9 cellular contexts compared by ENCODE assay signal in the genomic region with DNA sequence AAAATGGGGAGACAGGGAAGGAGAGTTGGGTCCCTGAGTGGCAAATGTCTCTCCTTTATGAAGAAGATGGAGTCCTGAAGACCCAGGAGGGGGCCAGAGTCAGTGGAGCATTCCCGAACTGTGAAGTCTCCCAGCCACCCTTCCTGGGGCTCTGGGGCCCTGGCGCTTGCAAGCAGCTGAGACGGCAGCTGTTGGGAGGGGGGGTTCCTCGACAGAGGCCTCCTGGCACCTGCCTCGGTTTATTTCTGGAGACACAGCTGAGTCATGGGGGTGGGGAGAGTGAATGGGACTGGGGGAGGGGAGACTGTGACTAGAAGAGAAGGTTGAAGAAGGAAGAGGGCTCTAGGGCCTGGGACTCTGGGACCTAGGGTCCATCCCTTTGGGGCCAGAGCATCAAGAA. TPM values are rescaled to one million over a fixed set of nuclear protein-coding genes. Genes with fewer than 3 reads are reported as not detected.
A peak's percentile ranks its signal among the peaks of the same experiment; 100 is the strongest.
DNase-seq lines count a peak whose midpoint lies in the region; ATAC-seq and TF ChIP-seq lines count a peak whose summit lies in the region.
"Had no signal": no experiment of that assay in that cellular context is flagged by ENCODE, and none has a peak within 500 bp of the region (broad histone marks: within the 10 kb centered on the region; RNA-seq: fewer than 3 reads in every experiment).

No MANE protein-coding gene starts in this region.

- H3K9ac ChIP-seq in HUES6 (ENCODE audit: low read length) (peak overlapping the region; percentile 97), colonic mucosa (ENCODE audit: low read depth in 2 of 2, low read length in 2 of 2) (peak overlapping the region in 1 of 2 donors; percentile 33)

- H3K4me3 ChIP-seq in HUES6 (ENCODE audit: low read depth, low read length) = no peak overlapping the region
- no peak overlapping the region for H3K4me3 ChIP-seq in colonic mucosa
- no peak overlapping the region for H3K4me3 ChIP-seq in MG63

- no peaks in the 10 kb centered on the region for H3K36me3 ChIP-seq in HUES6 (ENCODE audit: control insufficient read depth, insufficient read depth, low read length)
- no peaks in the 10 kb centered on the region for H3K36me3 ChIP-seq in colonic mucosa
- H3K36me3 ChIP-seq in MG63 = no peaks in the 10 kb centered on the region
- H3K36me3 ChIP-seq: neutrophil had no signal

- no peak for ATAC-seq in GM19328 (IDR thresholded peaks at IDR 0.05; ENCODE audit: unreplicated experiment)

- TF ChIP-seq CTCF in colonic mucosa (IDR thresholded peaks at IDR 0.05) = no peak

- H3K9me3 ChIP-seq in HUES6 (ENCODE audit: control insufficient read depth, insufficient read depth, low read depth, low read length) = no peaks in the 10 kb centered on the region
- H3K9me3 ChIP-seq in colonic mucosa = no peaks in the 10 kb centered on the region
- no peaks in the 10 kb centered on the region for H3K9me3 ChIP-seq in MG63
- H3K9me3 ChIP-seq: neutrophil had no signal

- peak overlapping the region; percentile 56; the same call in 1 of the 2 replicates for H3K27ac ChIP-seq in HUES6 (ENCODE audit: low read depth, low read length)
- peak overlapping the region; percentile 82 for H3K27ac ChIP-seq in colonic mucosa
- H3K27ac ChIP-seq: neutrophil had no signal

- H3K27me3 ChIP-seq in HUES6 (ENCODE audit: control insufficient read depth, insufficient read depth, low read length) (peaks cover 9% of the 10 kb centered on the region), colonic mucosa (no peaks in the 10 kb centered on the region), MG63 (no peaks in the 10 kb centered on the region)

- H3K4me1 ChIP-seq in HUES6 (ENCODE audit: control insufficient read depth, insufficient read depth, low read length) (peaks cover 80% of the 10 kb centered on the region), colonic mucosa (peaks cover 27% of the 10 kb centered on the region)

- intact Hi-C loops in colonic mucosa (cut with DNase I) = no loop called here

- peak; percentile 63 for DNase-seq in A172 (ENCODE audit: low spot score)
- no peak for DNase-seq in colonic mucosa
- DNase-seq in midbrain (lab: John Stamatoyannopoulos, UW) = peak; percentile 12
- DNase-seq in Kasumi-1 (lab: John Stamatoyannopoulos, UW) = no peak
- no peak for DNase-seq in activated CD4-positive, alpha-beta T cell treated with anti-CD3 and anti-CD28 coated beads for 4 hours
- DNase-seq in MG63 = no peak

RNA-seq across cellular contexts. Expression of a gene that starts 14.0 kb away (rescaled TPM):
- 60.4 and 105 TPM in 2 replicates for total RNA-seq in A172 (2014; rRNA removed; shearing (Covaris generic))
- total RNA-seq in colonic mucosa = 1 to 10 TPM; 5.3 to 8.1 TPM
- total RNA-seq in MG63 (2014; rRNA removed; shearing (Covaris generic); ENCODE audit: low replicate concordance) = 0.03 TPM in 1 of 2 replicates, not detected in the other

RNA-seq across cellular contexts. Expression of a gene that starts 21.3 kb away (rescaled TPM):
- not detected in 2 replicates for total RNA-seq in A172 (2014; rRNA removed; shearing (Covaris generic))
- under 1 TPM in 1 of 2 donors, not detected in 1; 0.37 TPM for total RNA-seq in colonic mucosa
- total RNA-seq in MG63 (2014; rRNA removed; shearing (Covaris generic); ENCODE audit: low replicate concordance) = not detected in 2 replicates

RNA-seq across cellular contexts. Expression of a gene that starts 42.2 kb away (rescaled TPM):
- 5.4 and 6.3 TPM in 2 replicates for total RNA-seq in A172 (2014; rRNA removed; shearing (Covaris generic))
- 1 to 10 TPM; 1.2 to 1.4 TPM for total RNA-seq in colonic mucosa
- total RNA-seq in MG63 (2014; rRNA removed; shearing (Covaris generic); ENCODE audit: low replicate concordance) = 57.8 and 62.8 TPM in 2 replicates

RNA-seq across cellular contexts. Expression of a gene that starts 44.0 kb away (rescaled TPM):
- 0.26 TPM in 1 of 2 replicates, not detected in the other for total RNA-seq in A172 (2014; rRNA removed; shearing (Covaris generic))
- under 1 TPM in 1 of 2 donors, not detected in 1; 0.96 TPM for total RNA-seq in colonic mucosa
- total RNA-seq in MG63 (2014; rRNA removed; shearing (Covaris generic); ENCODE audit: low replicate concordance) = not detected in 2 replicates

Comparison
In these comparisons a context has a peak if more than half of its experiments do, and no peak if none do; other contexts are left out.
1. DNase-seq: peak in A172 (single experiment) and midbrain (single experiment); none in colonic mucosa (single experiment), Kasumi-1 (0 of 2), activated CD4-positive, alpha-beta T cell treated with anti-CD3 and anti-CD28 coated beads for 4 hours (0 of 2) and MG63 (single experiment).